7 cellular contexts compared by ENCODE assay signal in genomic region chr1:38493306-38493705, GRCh38.
DNase-seq lines count a peak whose midpoint lies in the region; ATAC-seq and TF ChIP-seq lines count a peak whose summit lies in the region.
"Not testable (repeated sequence)": the region's sequence is repeated elsewhere in the genome, so short reads cannot be mapped to it uniquely, and the experiment has no call there.

No MANE protein-coding gene starts in this region.

- intact Hi-C loops in vagina (cut with DNase I): not testable (repeated sequence)

- not testable (repeated sequence) for TF ChIP-seq POLR2A in vagina (IDR thresholded peaks at IDR 0.05)

- H3K9me3 ChIP-seq in vagina: not testable (repeated sequence)

- ATAC-seq in memory B cell (ENCODE audit: low read depth): peak; percentile 26

- not testable (repeated sequence) for H3K36me3 ChIP-seq in vagina

- not testable (repeated sequence) for H3K27ac Mint-ChIP-seq in memory B cell

- not testable (repeated sequence) for H3K27me3 Mint-ChIP-seq in memory B cell

- peaks cover 14% of the 10 kb centered on the region for H3K4me1 Mint-ChIP-seq in memory B cell

- not testable (repeated sequence) for H3K4me1 ChIP-seq in vagina

- not testable (repeated sequence) for H3K27ac ChIP-seq in vagina

- TF ChIP-seq CTCF in vagina (IDR thresholded peaks at IDR 0.05): not testable (repeated sequence)

- not testable (repeated sequence) for H3K36me3 Mint-ChIP-seq in memory B cell

- not testable (repeated sequence) for H3K4me3 Mint-ChIP-seq in memory B cell

- in situ Hi-C loops in KBM-7 (cut with MboI; ENCODE audit: low pct_unique_long_range_greater_than_20kb, low sequenced_read_pairs): not testable (repeated sequence)

- DNase-seq in GDM1 (lab: John Stamatoyannopoulos, UW) (peak; percentile 9), KBM-7 (peak; percentile 48), NOMO-1 (lab: John Stamatoyannopoulos, UW; ENCODE audit: unreplicated experiment in 2 of 2) (peak; percentile 20 to 35), OCI-M1 (lab: John Stamatoyannopoulos, UW) (peak; percentile 15), vagina (ENCODE audit: extremely low spot score in 2 of 2) (peak; percentile 47 to 61)
- peak; percentile 32 for DNase-seq in activated CD8-positive, alpha-beta memory T cell treated with anti-CD3 and anti-CD28 coated beads for 24 hours
- not testable (repeated sequence) for DNase-seq in memory B cell (ENCODE audit: low spot score in 2 of 2)

- H3K27me3 ChIP-seq in vagina: not testable (repeated sequence)

- H3K4me3 ChIP-seq in vagina: not testable (repeated sequence)

- H3K9me3 Mint-ChIP-seq in memory B cell: not testable (repeated sequence)
